Comparison of ENCODE assay signal across 16 cellular contexts in the genomic region with DNA sequence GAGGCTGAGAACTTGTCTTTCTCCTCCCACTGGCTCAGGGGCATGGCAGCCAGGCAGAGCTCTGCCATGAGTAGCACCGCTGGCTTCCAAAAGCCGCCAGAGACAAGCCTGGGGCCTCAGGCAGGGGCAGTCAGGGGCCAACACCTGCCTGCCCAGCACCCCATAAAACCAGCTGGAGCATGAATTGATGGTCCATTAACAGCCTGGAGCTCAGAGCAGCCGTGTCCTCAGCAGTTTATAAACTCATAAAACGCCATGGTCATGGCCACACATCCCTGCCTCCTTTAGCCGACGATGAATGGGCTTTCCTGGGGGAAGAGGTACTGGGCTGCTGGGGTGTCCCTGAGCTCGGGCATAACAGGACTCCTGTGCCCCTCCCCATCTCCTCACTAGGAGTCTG. TPM values are rescaled to one million over a fixed set of nuclear protein-coding genes. Genes with fewer than 3 reads are reported as not detected.
DNase-seq lines count a peak whose midpoint lies in the region; TF ChIP-seq lines count a peak whose summit lies in the region.
"Had no signal": no experiment of that assay in that cellular context is flagged by ENCODE, and none has a peak within 500 bp of the region (broad histone marks: within the 10 kb centered on the region; RNA-seq: fewer than 3 reads in every experiment).

No MANE protein-coding gene starts in this region.

- no peak for TF ChIP-seq POLR2A in transverse colon (IDR thresholded peaks at IDR 0.05)

- TF ChIP-seq EP300 in transverse colon (IDR thresholded peaks at IDR 0.05; ENCODE audit: low read depth), result no peak

- H3K79me1 ChIP-seq in mesenchymal stem cell (replicated peaks; ENCODE audit: low read length, poor library complexity, severe bottlenecking), result no peaks in the 10 kb centered on the region

- H3K27me3 ChIP-seq in mesenchymal stem cell (ENCODE audit: control insufficient read depth in 1 of 2, insufficient read depth in 1 of 2, low read length in 2 of 2), result peaks cover 14 to 52% of the 10 kb centered on the region in 2 experiments
- H3K27me3 ChIP-seq in transverse colon, result peaks cover 19% of the 10 kb centered on the region
- no peaks in the 10 kb centered on the region for H3K27me3 ChIP-seq in hepatocyte

- H3K4me2 ChIP-seq in mesenchymal stem cell (ENCODE audit: low read length, poor library complexity, severe bottlenecking), result no peak overlapping the region
- no peak overlapping the region for H3K4me2 ChIP-seq in hepatocyte

- no peaks in the 10 kb centered on the region for H4K20me1 ChIP-seq in hepatocyte (ENCODE audit: insufficient read depth, poor library complexity, severe bottlenecking)

- H2AK5ac ChIP-seq in mesenchymal stem cell (ENCODE audit: low read length, severe bottlenecking), result no peak overlapping the region

- DNase-seq in NCI-H2171 treated with DMSO at 0.1 percent for 48 hours (lab: John Stamatoyannopoulos, UW), result peak; percentile 34
- no peak for DNase-seq in NCI-H2171 (lab: John Stamatoyannopoulos, UW)
- DNase-seq in NCI-H526 treated with DMSO at 0.1 percent for 48 hours (lab: John Stamatoyannopoulos, UW), result peak; percentile 19
- DNase-seq in mesenchymal stem cell, result no peak
- DNase-seq in activated gamma-delta T cell (lab: John Stamatoyannopoulos, UW), result no peak
- DNase-seq in MV-4-11 (lab: John Stamatoyannopoulos, UW), result no peak
- no peak for DNase-seq in transverse colon
- no peak for DNase-seq in hepatocyte (ENCODE audit: low spot score)
- DNase-seq: CD8-positive, alpha-beta T cell; COR-L47; DMS153; GF-D8; GM23248 had no signal

- no peak overlapping the region for H2BK15ac ChIP-seq in mesenchymal stem cell (ENCODE audit: low read depth, poor library complexity, severe bottlenecking)

- in situ Hi-C loops in transverse colon (cut with MboI; ENCODE audit: low pct_ligation_motif_present in 1 of 4, low pct_unique_long_range_greater_than_20kb in 1 of 4, low sequenced_read_pairs in 3 of 4), result loop anchor here in 1 of 4 donors (25.0 kb wide), 1 partner anchor 668 kb away; no protein-coding TSS in a partner anchor

- no peak overlapping the region for H2BK5ac ChIP-seq in mesenchymal stem cell (ENCODE audit: low read depth, low read length, poor library complexity, severe bottlenecking)

- no peaks in the 10 kb centered on the region for H3K9me2 ChIP-seq in hepatocyte (replicated peaks; ENCODE audit: insufficient read depth)

- H3K9ac ChIP-seq in mesenchymal stem cell (ENCODE audit: low read length), result no peak overlapping the region
- H3K9ac ChIP-seq: GM23248 had no signal

- no peak overlapping the region for H3K23ac ChIP-seq in mesenchymal stem cell (ENCODE audit: low read length in 2 of 2)

- H3K18ac ChIP-seq in mesenchymal stem cell (ENCODE audit: low read depth in 1 of 2, low read length in 2 of 2), result no peak overlapping the region

- H2BK120ac ChIP-seq in mesenchymal stem cell (ENCODE audit: low read depth, low read length), result no peak overlapping the region

- TF ChIP-seq CTCF in transverse colon (IDR thresholded peaks at IDR 0.05) (no peak), hepatocyte (IDR thresholded peaks at IDR 0.05; ENCODE audit: poor library complexity) (no peak)

- H2AFZ ChIP-seq in mesenchymal stem cell (ENCODE audit: low read depth, low read length) (peak overlapping the region; percentile 18), hepatocyte (no peak overlapping the region)
- H2AFZ ChIP-seq: GM23248 had no signal

- H3K4me1 ChIP-seq in mesenchymal stem cell (ENCODE audit: control insufficient read depth, insufficient read depth, low read depth, low read length) (peaks cover 14% of the 10 kb centered on the region), transverse colon (no peaks in the 10 kb centered on the region), hepatocyte (ENCODE audit: insufficient read depth) (no peaks in the 10 kb centered on the region)

- no peak overlapping the region for H2BK12ac ChIP-seq in mesenchymal stem cell (ENCODE audit: low read length in 2 of 2)

- intact Hi-C loops in transverse colon (cut with DNase I; ENCODE audit: low total_unique reads), result loop anchor here (5.0 kb wide), 1 partner anchor 633 kb away; no protein-coding TSS in a partner anchor

- no peaks in the 10 kb centered on the region for H3K9me3 ChIP-seq in mesenchymal stem cell (ENCODE audit: control insufficient read depth, low read length)
- no peaks in the 10 kb centered on the region for H3K9me3 ChIP-seq in transverse colon
- H3K9me3 ChIP-seq in hepatocyte (ENCODE audit: low read depth), result no peaks in the 10 kb centered on the region

- H3K27ac ChIP-seq in mesenchymal stem cell (ENCODE audit: low read length, poor library complexity, severe bottlenecking) (no peak overlapping the region), transverse colon (no peak overlapping the region), hepatocyte (no peak overlapping the region)
- H3K27ac ChIP-seq: 22Rv1, GM23248 had no signal

- H4K91ac ChIP-seq in mesenchymal stem cell (ENCODE audit: low read length), result no peak overlapping the region

- 70% methylated on average over 6 of the region's 7 CpGs for WGBS in mesenchymal stem cell
- WGBS in transverse colon (ENCODE audit: low coverage in 1 of 2), 2 donors, result 51% methylated on average over 7 of the region's 7 CpGs; no CpG with 5 or more reads in 1 of the 2 donors
- WGBS in hepatocyte (ENCODE audit: low lambda C conversion rate, missing lambda C conversion rate), result 73% methylated on average over 7 of the region's 7 CpGs

- no peaks in the 10 kb centered on the region for H3K36me3 ChIP-seq in mesenchymal stem cell (ENCODE audit: control insufficient read depth in 1 of 2, insufficient read depth in 2 of 2, low read depth in 1 of 2, low read length in 2 of 2)
- H3K36me3 ChIP-seq in transverse colon, result no peaks in the 10 kb centered on the region
- H3K36me3 ChIP-seq in hepatocyte (replicated peaks; ENCODE audit: insufficient read depth, low read depth), result no peaks in the 10 kb centered on the region

- H3K14ac ChIP-seq in mesenchymal stem cell (ENCODE audit: low read length in 2 of 2), result no peak overlapping the region

- H3K79me2 ChIP-seq in hepatocyte, result no peaks in the 10 kb centered on the region

- no peak overlapping the region for H3K4ac ChIP-seq in mesenchymal stem cell (ENCODE audit: low read depth in 1 of 2, low read length in 2 of 2)

- H4K8ac ChIP-seq in mesenchymal stem cell (ENCODE audit: low read length), result no peak overlapping the region

- H3K4me3 ChIP-seq in mesenchymal stem cell (ENCODE audit: insufficient read depth in 1 of 2, low read depth in 1 of 2, low read length in 2 of 2), result no peak overlapping the region
- H3K4me3 ChIP-seq in transverse colon, result no peak overlapping the region
- no peak overlapping the region for H3K4me3 ChIP-seq in hepatocyte
- H3K4me3 ChIP-seq: GM23248 had no signal

RNA-seq across cellular contexts. Expression of gene PAX7, which starts 50.6 kb away (rescaled TPM):
- not detected for polyA plus RNA-seq in mesenchymal stem cell (2013, experiment 1 of 2)
- polyA plus RNA-seq in mesenchymal stem cell (2013, experiment 2 of 2), result not detected
- total RNA-seq in transverse colon (not detected), hepatocyte (not detected in 2 replicates)
- not detected in 2 replicates for polyA plus RNA-seq in hepatocyte
- total RNA-seq: CD8-positive, alpha-beta T cell; GM23248 had no signal
- polyA plus RNA-seq: BJ, CD14-positive monocyte, GM23248 had no signal

Comparison
In these comparisons a context has a peak if more than half of its experiments do, and no peak if none do; other contexts are left out.
1. DNase-seq: peak in NCI-H2171 treated with DMSO at 0.1 percent for 48 hours (single experiment) and NCI-H526 treated with DMSO at 0.1 percent for 48 hours (single experiment); none in NCI-H2171 (single experiment), mesenchymal stem cell (single experiment), activated gamma-delta T cell (single experiment), MV-4-11 (single experiment), transverse colon (single experiment) and hepatocyte (single experiment).